ENCODE assay signal across 1 cellular context in the genomic region with DNA sequence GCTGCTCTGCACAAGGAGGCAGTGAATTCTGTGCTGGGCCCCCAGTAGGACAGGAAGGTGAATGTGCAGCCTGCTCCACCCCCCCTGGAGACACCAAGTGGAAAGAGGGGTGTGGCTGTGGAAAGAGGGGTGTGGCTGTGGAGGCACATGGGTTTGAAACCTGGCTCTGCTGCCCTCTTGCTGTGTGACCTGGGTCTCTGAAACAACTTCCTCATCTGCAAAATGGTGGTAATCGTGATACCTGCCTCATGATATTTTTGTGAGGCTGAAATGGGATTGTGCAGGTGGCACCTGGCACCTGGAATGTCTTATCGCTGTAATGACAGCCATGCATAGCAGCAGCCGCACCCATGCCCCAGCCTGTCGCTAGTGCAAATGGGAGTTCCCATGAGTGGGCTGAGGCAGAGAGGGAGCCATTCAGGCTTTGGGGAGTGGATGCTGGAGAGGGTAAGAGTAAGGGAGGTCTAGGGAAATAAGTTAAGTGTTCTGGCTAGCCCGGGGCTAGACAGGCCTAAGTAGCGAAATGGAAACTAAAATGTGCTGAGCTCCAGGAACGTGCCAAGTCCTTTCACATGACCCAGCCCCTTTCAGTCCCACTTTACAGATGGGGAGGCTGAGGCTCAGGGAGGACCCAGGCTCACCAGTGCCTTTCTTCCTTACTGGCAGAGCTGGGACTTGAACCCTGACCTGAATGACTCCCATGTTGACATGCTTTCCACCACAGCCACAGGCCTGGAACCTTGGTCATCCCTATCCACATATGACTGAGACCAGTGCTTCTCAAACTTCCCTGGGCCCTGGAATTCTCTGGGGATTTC.
A peak's percentile ranks its signal among the peaks of the same experiment; 100 is the strongest.
TF ChIP-seq lines count a peak whose summit lies in the region.

No MANE protein-coding gene starts in this region.

TF ChIP-seq in K562, 482 proteins besides CTCF, POLR2A, EP300 and RAD21 (continued from another document and continues in another):
- TF ChIP-seq KDM5B (IDR thresholded peaks at IDR 0.05; ENCODE audit: insufficient replicate concordance, low read depth, low read length) (no peak), NR2C2 (CRISPR knock-in tag; IDR thresholded peaks at IDR 0.05) (no peak), NR2C2 (tag; IDR thresholded peaks at IDR 0.05) (no peak), RB1 (IDR thresholded peaks at IDR 0.05; ENCODE audit: low read depth) (peak; percentile 47; the same call in 1 of the 2 replicates), MAFF (IDR thresholded peaks at IDR 0.05; ENCODE audit: low read length) (no peak), SAFB2 (IDR thresholded peaks at IDR 0.05; ENCODE audit: borderline replicate concordance, low read depth, low read length, severe bottlenecking) (no peak), CREB1 (IDR thresholded peaks at IDR 0.05) (peak; percentile 17; the same call in 1 of the 2 replicates), CREB1 (CRISPR knock-in tag; IDR thresholded peaks at IDR 0.05) (no peak), SMC3 (conservative IDR thresholded peaks at IDR 0.05; ENCODE audit: insufficient read depth, low read depth, low read length) (no peak; the same call in 1 of the 2 replicates), ZNF561 (CRISPR knock-in tag; conservative IDR thresholded peaks at IDR 0.05) (no peak), NFIC (IDR thresholded peaks at IDR 0.05) (0 out of 2 replicates have a peak, but pooled peaks have one; percentile 4), ZNF197 (CRISPR knock-in tag; IDR thresholded peaks at IDR 0.05; ENCODE audit: low read depth) (no peak), ZNF212 (CRISPR knock-in tag; IDR thresholded peaks at IDR 0.05) (no peak), CBX3 (IDR thresholded peaks at IDR 0.05; ENCODE audit: borderline replicate concordance in 1 of 2, low read length in 2 of 2) (no peak), PML (IDR thresholded peaks at IDR 0.05; ENCODE audit: low read length) (no peak), NEUROD1 (IDR thresholded peaks at IDR 0.05; ENCODE audit: borderline replicate concordance, low read depth, low read length, partially characterized antibody) (no peak), HOMEZ (CRISPR knock-in tag; IDR thresholded peaks at IDR 0.05) (no peak), AFF4 (CRISPR knock-in tag; IDR thresholded peaks at IDR 0.05) (no peak), TCFL5 (CRISPR knock-in tag; conservative IDR thresholded peaks at IDR 0.05) (no peak), RBM15 (IDR thresholded peaks at IDR 0.05; ENCODE audit: insufficient read depth, low read length) (no peak), HNRNPL (IDR thresholded peaks at IDR 0.05; ENCODE audit: low read depth, low read length) (no peak), CTBP1 (IDR thresholded peaks at IDR 0.05; ENCODE audit: borderline replicate concordance) (peak; percentile 76; the same call in 1 of the 2 replicates), MTA3 (IDR thresholded peaks at IDR 0.05; ENCODE audit: borderline replicate concordance) (peak; percentile 43; the same call in 1 of the 2 replicates), TAF9B (IDR thresholded peaks at IDR 0.05; ENCODE audit: partially characterized antibody) (no peak), KAT2B (IDR thresholded peaks at IDR 0.05; ENCODE audit: low read depth, low read length) (no peak), TRIM28 (IDR thresholded peaks at IDR 0.05) (no peak), ZNF436 (CRISPR knock-in tag; IDR thresholded peaks at IDR 0.05) (no peak), DDX20 (tag; IDR thresholded peaks at IDR 0.05; ENCODE audit: low read depth) (no peak), RBM25 (IDR thresholded peaks at IDR 0.05; ENCODE audit: low read depth, low read length, severe bottlenecking) (peak; percentile 86), NR3C1 (CRISPR knock-in tag; IDR thresholded peaks at IDR 0.05) (no peak), PYGO2 (tag; IDR thresholded peaks at IDR 0.05) (no peak), ZNF316 (IDR thresholded peaks at IDR 0.05) (no peak), HNRNPLL (IDR thresholded peaks at IDR 0.05; ENCODE audit: low read depth, low read length, poor library complexity, severe bottlenecking) (no peak), HDAC1 (IDR thresholded peaks at IDR 0.05) (peak in 1 of 2 experiments; percentile 73; a peak in 1 of 4 replicates), MBD2 (IDR thresholded peaks at IDR 0.05; ENCODE audit: borderline replicate concordance, low read depth) (no peak), KAT7 (CRISPR knock-in tag; IDR thresholded peaks at IDR 0.05; ENCODE audit: borderline replicate concordance) (no peak), RHOXF2B (CRISPR knock-in tag; conservative IDR thresholded peaks at IDR 0.05) (no peak), CC2D1A (IDR thresholded peaks at IDR 0.05) (no peak), RFX5 (IDR thresholded peaks at IDR 0.05; ENCODE audit: low read depth, low read length) (no peak), NFIX (CRISPR knock-in tag; IDR thresholded peaks at IDR 0.05; ENCODE audit: low read depth) (no peak), NUFIP1 (IDR thresholded peaks at IDR 0.05; ENCODE audit: partially characterized antibody) (no peak), ZNF24 (IDR thresholded peaks at IDR 0.05) (no peak), ARNT (IDR thresholded peaks at IDR 0.05) (no peak), BRF1 (IDR thresholded peaks at IDR 0.05; ENCODE audit: borderline replicate concordance, extremely low read depth, insufficient read length) (no peak), BCOR (IDR thresholded peaks at IDR 0.05) (peak; percentile 76), FOSL1 (tag; conservative IDR thresholded peaks at IDR 0.05) (no peak), POLR2AphosphoS2 (IDR thresholded peaks at IDR 0.05; ENCODE audit: low read length) (no peak)
- TF ChIP-seq, protein P1, sequence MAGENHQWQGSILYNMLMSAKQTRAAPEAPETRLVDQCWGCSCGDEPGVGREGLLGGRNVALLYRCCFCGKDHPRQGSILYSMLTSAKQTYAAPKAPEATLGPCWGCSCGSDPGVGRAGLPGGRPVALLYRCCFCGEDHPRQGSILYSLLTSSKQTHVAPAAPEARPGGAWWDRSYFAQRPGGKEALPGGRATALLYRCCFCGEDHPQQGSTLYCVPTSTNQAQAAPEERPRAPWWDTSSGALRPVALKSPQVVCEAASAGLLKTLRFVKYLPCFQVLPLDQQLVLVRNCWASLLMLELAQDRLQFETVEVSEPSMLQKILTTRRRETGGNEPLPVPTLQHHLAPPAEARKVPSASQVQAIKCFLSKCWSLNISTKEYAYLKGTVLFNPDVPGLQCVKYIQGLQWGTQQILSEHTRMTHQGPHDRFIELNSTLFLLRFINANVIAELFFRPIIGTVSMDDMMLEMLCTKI (IDR thresholded peaks at IDR 0.05; ENCODE audit: partially characterized antibody) = no peak
- TF ChIP-seq, protein P2, sequence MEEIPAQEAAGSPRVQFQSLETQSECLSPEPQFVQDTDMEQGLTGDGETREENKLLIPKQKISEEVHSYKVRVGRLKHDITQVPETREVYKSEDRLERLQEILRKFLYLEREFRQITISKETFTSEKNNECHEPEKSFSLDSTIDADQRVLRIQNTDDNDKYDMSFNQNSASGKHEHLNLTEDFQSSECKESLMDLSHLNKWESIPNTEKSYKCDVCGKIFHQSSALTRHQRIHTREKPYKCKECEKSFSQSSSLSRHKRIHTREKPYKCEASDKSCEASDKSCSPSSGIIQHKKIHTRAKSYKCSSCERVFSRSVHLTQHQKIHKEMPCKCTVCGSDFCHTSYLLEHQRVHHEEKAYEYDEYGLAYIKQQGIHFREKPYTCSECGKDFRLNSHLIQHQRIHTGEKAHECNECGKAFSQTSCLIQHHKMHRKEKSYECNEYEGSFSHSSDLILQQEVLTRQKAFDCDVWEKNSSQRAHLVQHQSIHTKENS (CRISPR knock-in tag; IDR thresholded peaks at IDR 0.05) = no peak
- TF ChIP-seq, protein P3, sequence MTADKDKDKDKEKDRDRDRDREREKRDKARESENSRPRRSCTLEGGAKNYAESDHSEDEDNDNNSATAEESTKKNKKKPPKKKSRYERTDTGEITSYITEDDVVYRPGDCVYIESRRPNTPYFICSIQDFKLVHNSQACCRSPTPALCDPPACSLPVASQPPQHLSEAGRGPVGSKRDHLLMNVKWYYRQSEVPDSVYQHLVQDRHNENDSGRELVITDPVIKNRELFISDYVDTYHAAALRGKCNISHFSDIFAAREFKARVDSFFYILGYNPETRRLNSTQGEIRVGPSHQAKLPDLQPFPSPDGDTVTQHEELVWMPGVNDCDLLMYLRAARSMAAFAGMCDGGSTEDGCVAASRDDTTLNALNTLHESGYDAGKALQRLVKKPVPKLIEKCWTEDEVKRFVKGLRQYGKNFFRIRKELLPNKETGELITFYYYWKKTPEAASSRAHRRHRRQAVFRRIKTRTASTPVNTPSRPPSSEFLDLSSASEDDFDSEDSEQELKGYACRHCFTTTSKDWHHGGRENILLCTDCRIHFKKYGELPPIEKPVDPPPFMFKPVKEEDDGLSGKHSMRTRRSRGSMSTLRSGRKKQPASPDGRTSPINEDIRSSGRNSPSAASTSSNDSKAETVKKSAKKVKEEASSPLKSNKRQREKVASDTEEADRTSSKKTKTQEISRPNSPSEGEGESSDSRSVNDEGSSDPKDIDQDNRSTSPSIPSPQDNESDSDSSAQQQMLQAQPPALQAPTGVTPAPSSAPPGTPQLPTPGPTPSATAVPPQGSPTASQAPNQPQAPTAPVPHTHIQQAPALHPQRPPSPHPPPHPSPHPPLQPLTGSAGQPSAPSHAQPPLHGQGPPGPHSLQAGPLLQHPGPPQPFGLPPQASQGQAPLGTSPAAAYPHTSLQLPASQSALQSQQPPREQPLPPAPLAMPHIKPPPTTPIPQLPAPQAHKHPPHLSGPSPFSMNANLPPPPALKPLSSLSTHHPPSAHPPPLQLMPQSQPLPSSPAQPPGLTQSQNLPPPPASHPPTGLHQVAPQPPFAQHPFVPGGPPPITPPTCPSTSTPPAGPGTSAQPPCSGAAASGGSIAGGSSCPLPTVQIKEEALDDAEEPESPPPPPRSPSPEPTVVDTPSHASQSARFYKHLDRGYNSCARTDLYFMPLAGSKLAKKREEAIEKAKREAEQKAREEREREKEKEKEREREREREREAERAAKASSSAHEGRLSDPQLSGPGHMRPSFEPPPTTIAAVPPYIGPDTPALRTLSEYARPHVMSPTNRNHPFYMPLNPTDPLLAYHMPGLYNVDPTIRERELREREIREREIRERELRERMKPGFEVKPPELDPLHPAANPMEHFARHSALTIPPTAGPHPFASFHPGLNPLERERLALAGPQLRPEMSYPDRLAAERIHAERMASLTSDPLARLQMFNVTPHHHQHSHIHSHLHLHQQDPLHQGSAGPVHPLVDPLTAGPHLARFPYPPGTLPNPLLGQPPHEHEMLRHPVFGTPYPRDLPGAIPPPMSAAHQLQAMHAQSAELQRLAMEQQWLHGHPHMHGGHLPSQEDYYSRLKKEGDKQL (CRISPR knock-in tag; IDR thresholded peaks at IDR 0.05; ENCODE audit: borderline replicate concordance) = no peak
- TF ChIP-seq, protein P4, sequence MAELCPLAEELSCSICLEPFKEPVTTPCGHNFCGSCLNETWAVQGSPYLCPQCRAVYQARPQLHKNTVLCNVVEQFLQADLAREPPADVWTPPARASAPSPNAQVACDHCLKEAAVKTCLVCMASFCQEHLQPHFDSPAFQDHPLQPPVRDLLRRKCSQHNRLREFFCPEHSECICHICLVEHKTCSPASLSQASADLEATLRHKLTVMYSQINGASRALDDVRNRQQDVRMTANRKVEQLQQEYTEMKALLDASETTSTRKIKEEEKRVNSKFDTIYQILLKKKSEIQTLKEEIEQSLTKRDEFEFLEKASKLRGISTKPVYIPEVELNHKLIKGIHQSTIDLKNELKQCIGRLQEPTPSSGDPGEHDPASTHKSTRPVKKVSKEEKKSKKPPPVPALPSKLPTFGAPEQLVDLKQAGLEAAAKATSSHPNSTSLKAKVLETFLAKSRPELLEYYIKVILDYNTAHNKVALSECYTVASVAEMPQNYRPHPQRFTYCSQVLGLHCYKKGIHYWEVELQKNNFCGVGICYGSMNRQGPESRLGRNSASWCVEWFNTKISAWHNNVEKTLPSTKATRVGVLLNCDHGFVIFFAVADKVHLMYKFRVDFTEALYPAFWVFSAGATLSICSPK (IDR thresholded peaks at IDR 0.05; ENCODE audit: borderline replicate concordance) = no peak
- TF ChIP-seq, protein P5, sequence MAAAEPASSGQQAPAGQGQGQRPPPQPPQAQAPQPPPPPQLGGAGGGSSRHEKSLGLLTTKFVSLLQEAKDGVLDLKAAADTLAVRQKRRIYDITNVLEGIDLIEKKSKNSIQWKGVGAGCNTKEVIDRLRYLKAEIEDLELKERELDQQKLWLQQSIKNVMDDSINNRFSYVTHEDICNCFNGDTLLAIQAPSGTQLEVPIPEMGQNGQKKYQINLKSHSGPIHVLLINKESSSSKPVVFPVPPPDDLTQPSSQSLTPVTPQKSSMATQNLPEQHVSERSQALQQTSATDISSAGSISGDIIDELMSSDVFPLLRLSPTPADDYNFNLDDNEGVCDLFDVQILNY (CRISPR knock-in tag; IDR thresholded peaks at IDR 0.05) = no peak; the same call in 1 of the 2 replicates
